ENCODE assay signal across 1 cellular context in genomic region chr12:120367924-120368788, GRCh38.
TF ChIP-seq lines count a peak whose summit lies in the region.

No MANE protein-coding gene starts in this region.

TF ChIP-seq in SK-N-SH, 30 proteins besides CTCF, POLR2A, EP300 and RAD21 (continued from another document):
- no peak for TF ChIP-seq REST (IDR thresholded peaks at IDR 0.05; ENCODE audit: low read depth, low read length)
- no peak for TF ChIP-seq ELF1 (IDR thresholded peaks at IDR 0.05)
- TF ChIP-seq GATA2 (CRISPR knock-in tag; IDR thresholded peaks at IDR 0.05), result no peak
- TF ChIP-seq PBX3 (IDR thresholded peaks at IDR 0.05), result no peak
- TF ChIP-seq, protein P1, sequence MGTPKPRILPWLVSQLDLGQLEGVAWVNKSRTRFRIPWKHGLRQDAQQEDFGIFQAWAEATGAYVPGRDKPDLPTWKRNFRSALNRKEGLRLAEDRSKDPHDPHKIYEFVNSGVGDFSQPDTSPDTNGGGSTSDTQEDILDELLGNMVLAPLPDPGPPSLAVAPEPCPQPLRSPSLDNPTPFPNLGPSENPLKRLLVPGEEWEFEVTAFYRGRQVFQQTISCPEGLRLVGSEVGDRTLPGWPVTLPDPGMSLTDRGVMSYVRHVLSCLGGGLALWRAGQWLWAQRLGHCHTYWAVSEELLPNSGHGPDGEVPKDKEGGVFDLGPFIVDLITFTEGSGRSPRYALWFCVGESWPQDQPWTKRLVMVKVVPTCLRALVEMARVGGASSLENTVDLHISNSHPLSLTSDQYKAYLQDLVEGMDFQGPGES (IDR thresholded peaks at IDR 0.05; ENCODE audit: low read depth, low read length), result no peak
- no peak for TF ChIP-seq TEAD4 (IDR thresholded peaks at IDR 0.05; ENCODE audit: borderline replicate concordance, insufficient read depth)
- TF ChIP-seq YY1 (IDR thresholded peaks at IDR 0.05; ENCODE audit: low read depth), result no peak
- no peak for TF ChIP-seq MXI1 (IDR thresholded peaks at IDR 0.05; ENCODE audit: low read depth, low read length)
